Comparison of ENCODE assay signal across 16 cellular contexts in the genomic region with DNA sequence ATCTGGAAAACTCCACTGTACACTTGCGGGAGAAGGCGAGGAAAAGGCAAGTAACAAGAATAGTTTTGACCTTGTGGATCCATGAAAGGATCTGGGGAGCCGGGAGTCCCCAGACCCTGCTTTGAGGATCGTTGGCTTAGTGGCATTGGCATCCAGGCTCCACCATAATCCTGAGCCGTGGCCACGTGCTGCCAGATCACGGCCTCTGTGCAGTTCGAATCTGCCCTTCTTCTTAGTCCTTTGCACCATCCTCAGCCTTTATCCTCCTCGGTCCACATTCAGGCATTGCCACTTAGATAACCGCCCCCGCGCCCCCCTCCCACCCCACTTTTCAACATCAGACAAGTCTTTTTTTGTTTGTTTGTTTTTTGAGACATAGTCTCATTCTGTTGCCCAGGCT.
A peak's percentile ranks its signal among the peaks of the same experiment; 100 is the strongest.
DNase-seq lines count a peak whose midpoint lies in the region; ATAC-seq, FAIRE-seq and TF ChIP-seq lines count a peak whose summit lies in the region.
"Had no signal": no experiment of that assay in that cellular context is flagged by ENCODE, and none has a peak within 500 bp of the region (broad histone marks: within the 10 kb centered on the region; RNA-seq: fewer than 3 reads in every experiment).

No MANE protein-coding gene starts in this region.

- no peaks in the 10 kb centered on the region for H3K36me3 Mint-ChIP-seq in neural crest cell (ENCODE audit: low read depth)

- H3K9me3 Mint-ChIP-seq in neural crest cell, result no peaks in the 10 kb centered on the region
- H3K9me3 Mint-ChIP-seq: CD4-positive, CD25-positive, alpha-beta regulatory T cell had no signal

- no TSS peak for BruUV-seq in K562 (replicated peaks; lab: Mats Ljungman, UMichigan)

- DNase-seq in cardiac muscle cell (ENCODE audit: low read depth in 1 of 2, low spot score in 1 of 2) (no peak), left ventricle myocardium inferior (no peak), K562 (ENCODE audit: extremely low read depth in 1 of 4, low spot score in 3 of 4) (no peak), neural crest cell (ENCODE audit: low read depth, low spot score) (no peak), LoVo (ENCODE audit: low spot score) (no peak), OCI-M2 (lab: John Stamatoyannopoulos, UW; ENCODE audit: unreplicated experiment) (no peak), A172 (ENCODE audit: low spot score) (no peak)
- DNase-seq: AML-193; Calu3; CD4-positive, CD25-positive, alpha-beta regulatory T cell; DMS 273 treated with DMSO at 0.1 percent for 48 hours had no signal

- H3K9me3 ChIP-seq in cardiac muscle cell (ENCODE audit: low read depth), result no peaks in the 10 kb centered on the region
- H3K9me3 ChIP-seq in left ventricle myocardium inferior (replicated peaks), result no peaks in the 10 kb centered on the region
- H3K9me3 ChIP-seq in K562 (replicated peaks; ENCODE audit: control insufficient read depth, insufficient read depth, low read depth, low read length), result no peaks in the 10 kb centered on the region
- H3K9me3 ChIP-seq: BLaER1 treated with 17β-estradiol and CSF1 and Interleukin-3, amounts not matched to agents 10 nM and 100 nM had no signal

- no peaks in the 10 kb centered on the region for H3K36me3 ChIP-seq in cardiac muscle cell
- peaks cover 7% of the 10 kb centered on the region for H3K36me3 ChIP-seq in left ventricle myocardium inferior
- H3K36me3 ChIP-seq in K562 (ENCODE audit: control insufficient read depth, insufficient read depth, low read length), result peaks cover 12% of the 10 kb centered on the region; the same call in 2 of the 3 replicates

- 79% methylated on average over 12 of the region's 12 CpGs for WGBS in K562 (ENCODE audit: insufficient coverage, low coverage, missing lambda C conversion rate)

- no peak for TF ChIP-seq RAD21 in K562 (CRISPR knock-in tag; conservative IDR thresholded peaks at IDR 0.05 in 1 of 2, IDR thresholded peaks at IDR 0.05 in 1 of 2)

- no peaks in the 10 kb centered on the region; the same call in 1 of the 2 replicates for H4K20me1 ChIP-seq in K562 (replicated peaks; ENCODE audit: control insufficient read depth, insufficient read depth, low read length)

- no peak for TF ChIP-seq EP300 in K562 (IDR thresholded peaks at IDR 0.05; ENCODE audit: low read length)

- H3K4me3 Mint-ChIP-seq in neural crest cell, result no peak overlapping the region
- H3K4me3 Mint-ChIP-seq: CD4-positive, CD25-positive, alpha-beta regulatory T cell had no signal

- intact Hi-C loops in left ventricle myocardium inferior (cut with micrococcal nuclease), result no loop called here
- intact Hi-C loops in K562 (cut with micrococcal nuclease), result no loop called here

- H3K4me3 ChIP-seq in cardiac muscle cell, result no peak overlapping the region
- no peak overlapping the region for H3K4me3 ChIP-seq in left ventricle myocardium inferior
- no peak overlapping the region for H3K4me3 ChIP-seq in K562
- H3K4me3 ChIP-seq: BLaER1 treated with 17β-estradiol and CSF1 and Interleukin-3, amounts not matched to agents 10 nM and 100 nM had no signal

- no peaks in the 10 kb centered on the region for H3K27me3 ChIP-seq in cardiac muscle cell
- H3K27me3 ChIP-seq in left ventricle myocardium inferior (ENCODE audit: low read depth), result no peaks in the 10 kb centered on the region
- no peaks in the 10 kb centered on the region for H3K27me3 ChIP-seq in K562 (ENCODE audit: control insufficient read depth in 2 of 2, insufficient read depth in 2 of 2, low read length in 2 of 2)
- H3K27me3 ChIP-seq: BLaER1 treated with 17β-estradiol and CSF1 and Interleukin-3, amounts not matched to agents 10 nM and 100 nM had no signal

- CTCF ChIA-PET in K562 (lab: Yijun Ruan, JAX; ENCODE audit: low intra/inter-chr PET ratio), result no interaction called here

- no peak; the same call in 2 of the 3 replicates for ATAC-seq in K562
- ATAC-seq: HCT116 had no signal

- in situ Hi-C loops in K562 (cut with MboI), result no loop called here

- H3K79me2 ChIP-seq in K562 (ENCODE audit: control insufficient read depth, insufficient read depth, low read length), result no peaks in the 10 kb centered on the region

- H3K27ac ChIP-seq in cardiac muscle cell, result peak overlapping the region; percentile 47
- H3K27ac ChIP-seq in left ventricle myocardium inferior (replicated peaks), result no peak overlapping the region
- no peak overlapping the region for H3K27ac ChIP-seq in K562 (ENCODE audit: extremely low read depth, low read depth, low read length)
- H3K27ac ChIP-seq: 22Rv1 had no signal

- no peak overlapping the region for H2AFZ ChIP-seq in K562 (ENCODE audit: low read depth, low read length)

- H3K4me1 ChIP-seq in cardiac muscle cell (ENCODE audit: low read depth) (no peaks in the 10 kb centered on the region), left ventricle myocardium inferior (peaks cover 13% of the 10 kb centered on the region), K562 (replicated peaks in 1 of 2; ENCODE audit: control insufficient read depth in 2 of 2, insufficient read depth in 2 of 2, low read length in 2 of 2) (peaks cover 0 to under 1% of the 10 kb centered on the region in 2 experiments; a peak in 2 of 5 replicates)

- POLR2A ChIA-PET in K562 (lab: Yijun Ruan, JAX), result interaction anchor here (0.6 kb wide), 1 partner anchor 16 kb away, joined by 3 read pairs; no protein-coding TSS in a partner anchor

- no peak for FAIRE-seq in K562 (lab: Jason Lieb, UNC)
- FAIRE-seq: G401.6, GM12892 had no signal

- H3K9ac ChIP-seq in K562 (ENCODE audit: insufficient read depth in 1 of 2, low read depth in 2 of 2, low read length in 2 of 2), result no peak overlapping the region
- H3K9ac ChIP-seq: BLaER1 treated with 17β-estradiol and CSF1 and Interleukin-3, amounts not matched to agents 10 nM and 100 nM had no signal

- H3K27me3 Mint-ChIP-seq in neural crest cell (ENCODE audit: low read depth), result no peaks in the 10 kb centered on the region
- H3K27me3 Mint-ChIP-seq: CD4-positive, CD25-positive, alpha-beta regulatory T cell had no signal

- no peaks in the 10 kb centered on the region for H3K9me1 ChIP-seq in K562 (ENCODE audit: control insufficient read depth, insufficient read depth, low read length)

- H3K4me2 ChIP-seq in K562 (ENCODE audit: insufficient read depth, low read length), result no peak overlapping the region

- TF ChIP-seq CTCF in cardiac muscle cell (IDR thresholded peaks at IDR 0.05; ENCODE audit: low read depth, low read length) (no peak), left ventricle myocardium inferior (IDR thresholded peaks at IDR 0.05; ENCODE audit: borderline replicate concordance) (no peak), K562 (IDR thresholded peaks at IDR 0.05 in 2 of 3, conservative IDR thresholded peaks at IDR 0.05 in 1 of 3; ENCODE audit: insufficient read depth in 2 of 3, low read depth in 1 of 3, low read length in 3 of 3) (no peak), neural crest cell (conservative IDR thresholded peaks at IDR 0.05) (no peak)

- H3K4me1 Mint-ChIP-seq in neural crest cell, result peaks cover 9% of the 10 kb centered on the region

- no peak for TF ChIP-seq POLR2A in K562 (conservative IDR thresholded peaks at IDR 0.05)

- peak overlapping the region; percentile 94 for H3K27ac Mint-ChIP-seq in neural crest cell (ENCODE audit: unreplicated experiment)

TF ChIP-seq in K562, 482 proteins besides CTCF, POLR2A, EP300 and RAD21:
- no peak for TF ChIP-seq RBM14 (IDR thresholded peaks at IDR 0.05; ENCODE audit: borderline replicate concordance, insufficient read depth, low read depth, low read length)
- peak; percentile 45; the same call in 1 of the 2 replicates for TF ChIP-seq EGR1 (conservative IDR thresholded peaks at IDR 0.05)
- TF ChIP-seq GTF2F1 (IDR thresholded peaks at IDR 0.05; ENCODE audit: low read depth, low read length), result no peak
- TF ChIP-seq, protein P1, sequence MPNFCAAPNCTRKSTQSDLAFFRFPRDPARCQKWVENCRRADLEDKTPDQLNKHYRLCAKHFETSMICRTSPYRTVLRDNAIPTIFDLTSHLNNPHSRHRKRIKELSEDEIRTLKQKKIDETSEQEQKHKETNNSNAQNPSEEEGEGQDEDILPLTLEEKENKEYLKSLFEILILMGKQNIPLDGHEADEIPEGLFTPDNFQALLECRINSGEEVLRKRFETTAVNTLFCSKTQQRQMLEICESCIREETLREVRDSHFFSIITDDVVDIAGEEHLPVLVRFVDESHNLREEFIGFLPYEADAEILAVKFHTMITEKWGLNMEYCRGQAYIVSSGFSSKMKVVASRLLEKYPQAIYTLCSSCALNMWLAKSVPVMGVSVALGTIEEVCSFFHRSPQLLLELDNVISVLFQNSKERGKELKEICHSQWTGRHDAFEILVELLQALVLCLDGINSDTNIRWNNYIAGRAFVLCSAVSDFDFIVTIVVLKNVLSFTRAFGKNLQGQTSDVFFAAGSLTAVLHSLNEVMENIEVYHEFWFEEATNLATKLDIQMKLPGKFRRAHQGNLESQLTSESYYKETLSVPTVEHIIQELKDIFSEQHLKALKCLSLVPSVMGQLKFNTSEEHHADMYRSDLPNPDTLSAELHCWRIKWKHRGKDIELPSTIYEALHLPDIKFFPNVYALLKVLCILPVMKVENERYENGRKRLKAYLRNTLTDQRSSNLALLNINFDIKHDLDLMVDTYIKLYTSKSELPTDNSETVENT (CRISPR knock-in tag; IDR thresholded peaks at IDR 0.05), result no peak
- TF ChIP-seq ZBED1 (IDR thresholded peaks at IDR 0.05), result no peak
